14 cellular contexts compared by ENCODE assay signal in genomic region chr10:131751827-131752775, GRCh38.
DNase-seq lines count a peak whose midpoint lies in the region; ATAC-seq and TF ChIP-seq lines count a peak whose summit lies in the region.
"Had no signal": no experiment of that assay in that cellular context is flagged by ENCODE, and none has a peak within 500 bp of the region (broad histone marks: within the 10 kb centered on the region; RNA-seq: fewer than 3 reads in every experiment).

No MANE protein-coding gene starts in this region.

- peak overlapping the region; percentile 15; the same call in 1 of the 2 replicates for H3K9ac ChIP-seq in iPS-20b (ENCODE audit: low read depth, low read length)
- H3K9ac ChIP-seq in neuronal stem cell (ENCODE audit: low read depth, low read length, poor library complexity): no peak overlapping the region

- POLR2A ChIA-PET in Caco-2 (lab: Charles Lee): no interaction called here
- POLR2A ChIA-PET in RWPE1 (lab: Yijun Ruan, JAX; ENCODE audit: low non-redundant PET): no interaction called here
- POLR2A ChIA-PET in naive thymus-derived CD8-positive, alpha-beta T cell (lab: Charles Lee): no interaction called here

- no peak for ATAC-seq in naive thymus-derived CD8-positive, alpha-beta T cell
- no peak for ATAC-seq in lower lobe of right lung

- no peaks in the 10 kb centered on the region for H3K79me1 ChIP-seq in neuronal stem cell (ENCODE audit: low read depth, low read length)

- no TSS peak for BruUV-seq in Caco-2 (replicated peaks; lab: Mats Ljungman, UMichigan)

- no peak for TF ChIP-seq POLR2A in esophagus muscularis mucosa (IDR thresholded peaks at IDR 0.05; ENCODE audit: low read depth)

- peak overlapping the region; percentile 5 for H2AFZ ChIP-seq in neuronal stem cell (ENCODE audit: low read length)

- H3K18ac ChIP-seq in neuronal stem cell (ENCODE audit: low read length): peak overlapping the region; percentile 86

- no peaks in the 10 kb centered on the region for H3K9me3 ChIP-seq in Caco-2
- H3K9me3 ChIP-seq in iPS-20b (ENCODE audit: insufficient read depth, low read depth, low read length): no peaks in the 10 kb centered on the region
- no peaks in the 10 kb centered on the region for H3K9me3 ChIP-seq in neuronal stem cell (replicated peaks in 1 of 2; ENCODE audit: control insufficient read depth in 2 of 2, insufficient read depth in 1 of 2, low read depth in 1 of 2, low read length in 2 of 2)
- H3K9me3 ChIP-seq in esophagus muscularis mucosa: no peaks in the 10 kb centered on the region
- H3K9me3 ChIP-seq in lower lobe of right lung: no peaks in the 10 kb centered on the region
- H3K9me3 ChIP-seq: MG63 had no signal

- peaks cover 30% of the 10 kb centered on the region for H3K4me1 Mint-ChIP-seq in Caco-2 (ENCODE audit: low read depth, unreplicated experiment)
- no peaks in the 10 kb centered on the region for H3K4me1 Mint-ChIP-seq in naive thymus-derived CD8-positive, alpha-beta T cell
- H3K4me1 Mint-ChIP-seq: CD4-positive, alpha-beta memory T cell had no signal

- H3K27ac ChIP-seq in RWPE1: no peak overlapping the region
- peak overlapping the region; percentile 38 for H3K27ac ChIP-seq in iPS-20b (ENCODE audit: low read length)
- H3K27ac ChIP-seq in neuronal stem cell (replicated peaks; ENCODE audit: low read length): no peak overlapping the region
- H3K27ac ChIP-seq in esophagus muscularis mucosa (replicated peaks in 1 of 4): no peak overlapping the region
- H3K27ac ChIP-seq in lower lobe of right lung: no peak overlapping the region

- H3K27ac Mint-ChIP-seq in Caco-2 (ENCODE audit: unreplicated experiment): peak overlapping the region; percentile 89
- H3K27ac Mint-ChIP-seq in naive thymus-derived CD8-positive, alpha-beta T cell: no peak overlapping the region

- H3K4ac ChIP-seq in neuronal stem cell (ENCODE audit: low read length): no peak overlapping the region

- no peak overlapping the region for H3K4me3 ChIP-seq in Caco-2 (ENCODE audit: low read depth, low read length)
- H3K4me3 ChIP-seq in iPS-20b (ENCODE audit: low read length): no peak overlapping the region
- H3K4me3 ChIP-seq in neuronal stem cell (ENCODE audit: low read length in 2 of 2): no peak overlapping the region
- no peak overlapping the region for H3K4me3 ChIP-seq in esophagus muscularis mucosa
- no peak overlapping the region for H3K4me3 ChIP-seq in lower lobe of right lung
- H3K4me3 ChIP-seq: MG63 had no signal

- H2BK120ac ChIP-seq in neuronal stem cell (ENCODE audit: low read depth, low read length): no peak overlapping the region

- no peaks in the 10 kb centered on the region for H3K27me3 Mint-ChIP-seq in Caco-2 (ENCODE audit: insufficient read depth, unreplicated experiment)
- peaks cover 4 to 22% (median 13%) of the 10 kb centered on the region in 5 donors for H3K27me3 Mint-ChIP-seq in naive thymus-derived CD8-positive, alpha-beta T cell

- intact Hi-C loops in Caco-2 (cut with micrococcal nuclease; ENCODE audit: unreplicated experiment) (no loop called here), esophagus muscularis mucosa (cut with DNase I) (no loop called here), lower lobe of right lung (cut with DNase I) (no loop called here)

- CTCF ChIA-PET in Caco-2 (lab: Charles Lee) (no interaction called here), RWPE1 (lab: Yijun Ruan, JAX) (no interaction called here)

- H4K8ac ChIP-seq in neuronal stem cell (ENCODE audit: low read depth, low read length): no peak overlapping the region

- H3K14ac ChIP-seq in neuronal stem cell (ENCODE audit: low read length): no peak overlapping the region

- H2BK12ac ChIP-seq in neuronal stem cell (ENCODE audit: low read length): no peak overlapping the region

- H3K4me1 ChIP-seq in Caco-2 (peaks cover 60% of the 10 kb centered on the region), iPS-20b (ENCODE audit: insufficient read depth, low read length) (peaks cover 24% of the 10 kb centered on the region), neuronal stem cell (ENCODE audit: control insufficient read depth in 2 of 2, insufficient read depth in 1 of 2, low read depth in 1 of 2, low read length in 2 of 2) (peaks cover 33 to 34% of the 10 kb centered on the region in 2 donors), esophagus muscularis mucosa (no peaks in the 10 kb centered on the region), lower lobe of right lung (no peaks in the 10 kb centered on the region)

- H3K4me2 ChIP-seq in neuronal stem cell (ENCODE audit: insufficient read depth, low read length, poor library complexity, severe bottlenecking): no peak overlapping the region

- no peaks in the 10 kb centered on the region for H3K36me3 Mint-ChIP-seq in Caco-2 (ENCODE audit: insufficient read depth, unreplicated experiment)
- H3K36me3 Mint-ChIP-seq in naive thymus-derived CD8-positive, alpha-beta T cell: no peaks in the 10 kb centered on the region
- H3K36me3 Mint-ChIP-seq: CD4-positive, alpha-beta memory T cell had no signal

- no peak for TF ChIP-seq CTCF in Caco-2 (IDR thresholded peaks at IDR 0.05; ENCODE audit: insufficient read depth in 1 of 2, low read depth in 1 of 2, low read length in 1 of 2, severe bottlenecking in 1 of 2, unreplicated experiment in 1 of 2)
- no peak for TF ChIP-seq CTCF in RWPE1 (conservative IDR thresholded peaks at IDR 0.05; ENCODE audit: low read depth)
- TF ChIP-seq CTCF in esophagus muscularis mucosa (IDR thresholded peaks at IDR 0.05): no peak
- no peak for TF ChIP-seq CTCF in lower lobe of right lung (IDR thresholded peaks at IDR 0.05)

- TF ChIP-seq EP300 in esophagus muscularis mucosa (IDR thresholded peaks at IDR 0.05): no peak

- H3K9me3 Mint-ChIP-seq in Caco-2 (ENCODE audit: unreplicated experiment): no peaks in the 10 kb centered on the region
- H3K9me3 Mint-ChIP-seq in naive thymus-derived CD8-positive, alpha-beta T cell: no peaks in the 10 kb centered on the region
- H3K9me3 Mint-ChIP-seq: CD4-positive, alpha-beta memory T cell had no signal

- no peak overlapping the region for H2BK5ac ChIP-seq in neuronal stem cell (ENCODE audit: low read length)

- peak overlapping the region; percentile 74 for H2BK15ac ChIP-seq in neuronal stem cell (ENCODE audit: low read length)

- H3K36me3 ChIP-seq in Caco-2 (ENCODE audit: control insufficient read depth, insufficient read depth, low read length): no peaks in the 10 kb centered on the region
- H3K36me3 ChIP-seq in iPS-20b (ENCODE audit: insufficient read depth, low read depth, low read length): no peaks in the 10 kb centered on the region
- no peaks in the 10 kb centered on the region for H3K36me3 ChIP-seq in neuronal stem cell (replicated peaks in 1 of 2; ENCODE audit: control insufficient read depth in 2 of 2, insufficient read depth in 2 of 2, low read length in 2 of 2)
- H3K36me3 ChIP-seq in esophagus muscularis mucosa: no peaks in the 10 kb centered on the region
- no peaks in the 10 kb centered on the region for H3K36me3 ChIP-seq in lower lobe of right lung
- H3K36me3 ChIP-seq: MG63 had no signal

- no CpG with 5 or more reads among the region's 24 CpGs for WGBS in neuronal stem cell (ENCODE audit: extremely low coverage in 2 of 2, insufficient read length in 2 of 2, insufficient replicate concordance in 1 of 2), 2 donors
- 73% methylated on average over 24 of the region's 24 CpGs for WGBS in esophagus muscularis mucosa

- H3K27me3 ChIP-seq in Caco-2 (replicated peaks; ENCODE audit: control insufficient read depth, insufficient read depth, low read length) (no peaks in the 10 kb centered on the region), iPS-20b (ENCODE audit: insufficient read depth, low read length) (no peaks in the 10 kb centered on the region; the same call in 1 of the 2 replicates), neuronal stem cell (ENCODE audit: control insufficient read depth in 3 of 3, insufficient read depth in 3 of 3, low read depth in 1 of 3, low read length in 3 of 3) (peaks cover 0 to 9% (median 0%) of the 10 kb centered on the region in 3 experiments), esophagus muscularis mucosa (peaks cover 0 to 43% (median 0%) of the 10 kb centered on the region in 4 donors), lower lobe of right lung (ENCODE audit: low read depth) (peaks cover 20% of the 10 kb centered on the region)
- H3K27me3 ChIP-seq: MG63 had no signal

- DNase-seq in Caco-2 (no peak), RWPE1 (ENCODE audit: low spot score) (peak; percentile 57), neuronal stem cell (ENCODE audit: low spot score) (no peak), AG20443 (ENCODE audit: low spot score) (no peak), esophagus muscularis mucosa (ENCODE audit: extremely low spot score) (no peak), lower lobe of right lung (no peak)
- DNase-seq in naive thymus-derived CD8-positive, alpha-beta T cell: no peak
- DNase-seq: CD4-positive, alpha-beta memory T cell; MG63; NCI-H1105; NCI-H187 treated with DMSO at 0.1 percent for 48 hours; NCI-H2171; NCI-H82 had no signal

- H2AK5ac ChIP-seq in neuronal stem cell (ENCODE audit: low read depth, low read length): peak overlapping the region; percentile 87

- no peak overlapping the region for H3K4me3 Mint-ChIP-seq in Caco-2 (ENCODE audit: unreplicated experiment)
- H3K4me3 Mint-ChIP-seq in naive thymus-derived CD8-positive, alpha-beta T cell: no peak overlapping the region
- H3K4me3 Mint-ChIP-seq: CD4-positive, alpha-beta memory T cell had no signal

- no peak overlapping the region for H3K23ac ChIP-seq in neuronal stem cell (ENCODE audit: low read depth, low read length, poor library complexity)

- H4K91ac ChIP-seq in neuronal stem cell (ENCODE audit: low read depth, low read length, poor library complexity): no peak overlapping the region
